25 cellular contexts compared by ENCODE assay signal in the genomic region with DNA sequence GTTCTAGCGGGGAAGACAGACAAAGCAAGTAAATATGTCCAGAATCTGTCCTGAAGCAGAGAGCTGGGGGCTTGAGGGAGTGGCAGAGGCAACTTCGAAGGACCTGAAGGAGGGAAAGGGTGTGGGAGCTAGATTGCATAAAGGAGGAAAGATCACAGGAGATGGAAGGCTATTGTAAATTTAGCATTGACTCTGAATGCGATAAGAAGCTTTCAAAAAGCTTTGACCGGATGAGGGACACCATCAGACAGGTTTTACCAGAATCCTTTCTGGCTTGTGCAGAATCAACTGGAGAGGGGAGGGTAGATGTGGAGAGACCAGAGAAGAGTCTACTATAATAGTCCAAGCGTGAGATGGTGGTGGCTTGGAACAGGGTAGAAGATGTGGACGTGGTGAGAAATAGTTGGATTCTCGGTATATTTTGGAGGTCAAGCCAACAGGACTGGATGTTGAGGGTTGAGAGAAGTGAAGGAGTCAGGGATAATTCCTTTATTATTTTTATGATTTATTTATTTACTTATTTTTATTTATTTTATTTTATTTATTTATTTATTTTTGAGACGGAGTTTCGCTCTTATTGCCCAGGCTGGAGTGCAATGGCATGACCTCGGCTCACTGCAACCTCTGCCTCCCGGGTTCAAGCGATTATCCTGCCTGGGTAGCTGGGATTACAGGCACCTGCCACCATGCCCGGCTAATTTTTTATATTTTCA. TPM values are rescaled to one million over a fixed set of nuclear protein-coding genes. Genes with fewer than 3 reads are reported as not detected.
A peak's percentile ranks its signal among the peaks of the same experiment; 100 is the strongest.
DNase-seq lines count a peak whose midpoint lies in the region; ATAC-seq and TF ChIP-seq lines count a peak whose summit lies in the region.
"Had no signal": no experiment of that assay in that cellular context is flagged by ENCODE, and none has a peak within 500 bp of the region (broad histone marks: within the 10 kb centered on the region; RNA-seq: fewer than 3 reads in every experiment).

No MANE protein-coding gene starts in this region.

- CTCF ChIA-PET in PC-9 (lab: Charles Lee), result interaction anchor here (0.7 to 1.7 kb wide), 3 partner anchors 18 to 1014 kb away, joined by 3 to 6 read pairs (median 3); no protein-coding TSS in a partner anchor

- peak; percentile 52 for DNase-seq in ELF-1 (ENCODE audit: low read depth, low spot score)
- DNase-seq in PC-9, result peak; percentile 60 to 97
- DNase-seq in hepatocyte (ENCODE audit: low spot score), result no peak
- no peak for DNase-seq in smooth muscle cell (lab: John Stamatoyannopoulos, UW; ENCODE audit: unreplicated experiment)
- DNase-seq in ovary, result no peak
- DNase-seq in NCI-H2196 (lab: John Stamatoyannopoulos, UW; ENCODE audit: unreplicated experiment), result no peak
- DNase-seq: activated CD4-positive, CD25-positive, alpha-beta regulatory T cell treated with anti-CD3 and anti-CD28 coated beads, Interleukin-2, amount 50 U/mL, for 72 hours; activated CD8-positive, alpha-beta T cell treated with anti-CD3 and anti-CD28 coated beads, Interleukin-2, amount 10 ng/mL, durations not matched to agents 7 days and 5 days; activated effector memory CD4-positive, alpha-beta T cell treated with Interleukin-2 at 50 U/mL for 16 hours; activated naive CD8-positive, alpha-beta T cell treated with anti-CD3 and anti-CD28 coated beads, Interleukin-2, amount 10 ng/mL, durations not matched to agents 7 days and 5 days; activated T-cell treated with anti-CD3 and anti-CD28 coated beads for 4 hours; endodermal cell; hippocampal formation; left colon; NCI-H1105; NCI-H1930; NCI-H526; stimulated activated CD4-positive, alpha-beta T cell treated with anti-CD3 and anti-CD28 coated beads, Interleukin-4, amount 100 ng/mL, for 24 hours; T-helper 1 cell had no signal

- H4K20me1 ChIP-seq in PC-9 (ENCODE audit: insufficient read depth) (no peaks in the 10 kb centered on the region), hepatocyte (ENCODE audit: insufficient read depth, poor library complexity, severe bottlenecking) (no peaks in the 10 kb centered on the region), smooth muscle cell (ENCODE audit: low read depth) (no peaks in the 10 kb centered on the region)

- H2AFZ ChIP-seq in PC-9 (0 out of 2 replicates have a peak overlapping the region, but pooled peaks have one; percentile 1), hepatocyte (peak overlapping the region; percentile 22), smooth muscle cell (ENCODE audit: low read depth) (no peak overlapping the region)

- no peaks in the 10 kb centered on the region for H3K27me3 ChIP-seq in PC-9 (ENCODE audit: insufficient read depth, low read depth)
- H3K27me3 ChIP-seq in hepatocyte, result no peaks in the 10 kb centered on the region
- no peaks in the 10 kb centered on the region for H3K27me3 ChIP-seq in smooth muscle cell (ENCODE audit: low read depth)
- no peaks in the 10 kb centered on the region for H3K27me3 ChIP-seq in ovary
- H3K27me3 ChIP-seq: gastroesophageal sphincter had no signal

- no peak overlapping the region for H3K9ac ChIP-seq in smooth muscle cell (ENCODE audit: low read depth)

- no peak for TF ChIP-seq POLR2A in ovary (IDR thresholded peaks at IDR 0.05)

- intact Hi-C loops in PC-9 (cut with micrococcal nuclease; ENCODE audit: unreplicated experiment), result loop anchor here (1.0 to 10.0 kb wide), 4 partner anchors 14 to 54 kb away; no protein-coding TSS in a partner anchor
- intact Hi-C loops in ovary (cut with DNase I), result loop anchor here in 2 of 4 donors (10.0 kb wide), 2 partner anchors 46 to 86 kb away; no protein-coding TSS in a partner anchor

- H3K9me2 ChIP-seq in PC-9 (ENCODE audit: insufficient read depth) (no peaks in the 10 kb centered on the region), hepatocyte (replicated peaks; ENCODE audit: insufficient read depth) (no peaks in the 10 kb centered on the region)

- H3K36me3 ChIP-seq in PC-9 (ENCODE audit: low read depth) (no peaks in the 10 kb centered on the region), hepatocyte (replicated peaks; ENCODE audit: insufficient read depth, low read depth) (no peaks in the 10 kb centered on the region), smooth muscle cell (ENCODE audit: low read depth) (no peaks in the 10 kb centered on the region), ovary (no peaks in the 10 kb centered on the region)
- H3K36me3 ChIP-seq: gastroesophageal sphincter had no signal

- ATAC-seq in GM19035 (IDR thresholded peaks at IDR 0.05; ENCODE audit: unreplicated experiment), result no peak
- ATAC-seq in HG02884 (IDR thresholded peaks at IDR 0.05; ENCODE audit: unreplicated experiment), result no peak
- ATAC-seq: activated CD8-positive, alpha-beta T cell treated with anti-CD3 and anti-CD28 coated beads, Interleukin-2, amount 10 ng/mL, durations not matched to agents 7 days and 5 days; left colon; stimulated activated effector memory CD8-positive, alpha-beta T cell treated with anti-CD3 and anti-CD28 coated beads, Interleukin-12 subunit alpha, Interleukin-12 subunit beta, amount 100 ng/mL, for 72 hours had no signal

- H3K27ac ChIP-seq in PC-9 (peak overlapping the region; percentile 92), hepatocyte (peak overlapping the region; percentile 64), smooth muscle cell (ENCODE audit: low read depth) (no peak overlapping the region), ovary (no peak overlapping the region)
- H3K27ac ChIP-seq: C4-2B, gastroesophageal sphincter had no signal

- TF ChIP-seq CTCF in PC-9 (conservative IDR thresholded peaks at IDR 0.05), result no peak
- TF ChIP-seq CTCF in hepatocyte (IDR thresholded peaks at IDR 0.05; ENCODE audit: poor library complexity), result no peak
- no peak for TF ChIP-seq CTCF in smooth muscle cell (IDR thresholded peaks at IDR 0.05; ENCODE audit: borderline replicate concordance, insufficient read depth, poor library complexity, severe bottlenecking)
- TF ChIP-seq CTCF in ovary (IDR thresholded peaks at IDR 0.05), result no peak

- no peaks in the 10 kb centered on the region for H3K79me2 ChIP-seq in PC-9 (ENCODE audit: low read depth)
- no peaks in the 10 kb centered on the region for H3K79me2 ChIP-seq in hepatocyte
- no peaks in the 10 kb centered on the region for H3K79me2 ChIP-seq in smooth muscle cell (ENCODE audit: low read depth)

- H3K4me1 ChIP-seq in PC-9 (replicated peaks; ENCODE audit: insufficient read depth), result peaks cover 79% of the 10 kb centered on the region
- peaks cover 9% of the 10 kb centered on the region for H3K4me1 ChIP-seq in hepatocyte (ENCODE audit: insufficient read depth)
- H3K4me1 ChIP-seq in smooth muscle cell (ENCODE audit: low read depth), result no peaks in the 10 kb centered on the region
- H3K4me1 ChIP-seq in ovary (ENCODE audit: insufficient read depth), result no peaks in the 10 kb centered on the region

- no TSS peak for BruUV-seq in PC-9 (replicated peaks; lab: Mats Ljungman, UMichigan)

- WGBS in hepatocyte (ENCODE audit: low lambda C conversion rate, missing lambda C conversion rate), result 79% methylated on average over 13 of the region's 13 CpGs
- WGBS in smooth muscle cell (ENCODE audit: low lambda C conversion rate), result 82% methylated on average over 13 of the region's 13 CpGs
- 95 to 96% (median 95%) methylated on average over 13 of the region's 13 CpGs for WGBS in ovary, 3 donors

- H3K4me3 ChIP-seq in PC-9 (peak overlapping the region; percentile 40), hepatocyte (no peak overlapping the region), smooth muscle cell (no peak overlapping the region), ovary (no peak overlapping the region)
- H3K4me3 ChIP-seq: gastroesophageal sphincter had no signal

- TF ChIP-seq EP300 in ovary (IDR thresholded peaks at IDR 0.05), result no peak

- POLR2A ChIA-PET in PC-9 (lab: Charles Lee; ENCODE audit: unreplicated experiment), result interaction anchor here (0.5 to 1.3 kb wide), 6 partner anchors 18 to 53 kb away, joined by 3 to 12 read pairs (median 5); a partner anchor contains a TSS

- peaks cover 57% of the 10 kb centered on the region for H3F3A ChIP-seq in PC-9 (ENCODE audit: insufficient read depth, low read depth)
- no peaks in the 10 kb centered on the region for H3F3A ChIP-seq in smooth muscle cell (ENCODE audit: low read depth)

- H3K4me2 ChIP-seq in PC-9 (peak overlapping the region; percentile 86), hepatocyte (peak overlapping the region; percentile 26), smooth muscle cell (peak overlapping the region; percentile 35)

- no peaks in the 10 kb centered on the region for H3K9me3 ChIP-seq in PC-9 (ENCODE audit: insufficient read depth, low read depth)
- no peaks in the 10 kb centered on the region for H3K9me3 ChIP-seq in hepatocyte (ENCODE audit: low read depth)
- no peaks in the 10 kb centered on the region for H3K9me3 ChIP-seq in smooth muscle cell (replicated peaks; ENCODE audit: low read depth)
- no peaks in the 10 kb centered on the region for H3K9me3 ChIP-seq in ovary
- H3K9me3 ChIP-seq: gastroesophageal sphincter had no signal

RNA-seq across cellular contexts. Expression of a gene that starts 19.9 kb away (rescaled TPM):
- total RNA-seq in PC-9 (2021), result 4.1 and 6.3 TPM in 2 replicates
- total RNA-seq in hepatocyte, result 4.3 and 5.6 TPM in 2 replicates
- polyA plus RNA-seq in hepatocyte, result 5.7 and 10.3 TPM in 2 replicates
- 0.18 and 0.40 TPM in 2 replicates for total RNA-seq in smooth muscle cell
- 1.2 and 4.9 TPM in 2 replicates for polyA plus RNA-seq in smooth muscle cell
- total RNA-seq in ovary, result 10 to 100 TPM in 2 of 7 donors, 1 to 10 TPM in 5; 1.3 to 22.7 (median 8.0) TPM
- polyA plus RNA-seq in ovary, result 1 to 10 TPM; 1.7 to 9.6 TPM
- total RNA-seq: activated CD8-positive, alpha-beta T cell treated with anti-CD3 and anti-CD28 coated beads, Interleukin-2, amount 10 ng/mL, durations not matched to agents 7 days and 5 days; activated naive CD8-positive, alpha-beta T cell treated with anti-CD3 and anti-CD28 coated beads, Interleukin-2, amount 10 ng/mL, durations not matched to agents 7 days and 5 days; SK-MEL-5 had no signal

RNA-seq across cellular contexts. Expression of a gene that starts 20.1 kb away (rescaled TPM):
- total RNA-seq in PC-9 (2021) (52.2 and 80.3 TPM in 2 replicates), hepatocyte (38.5 and 41.0 TPM in 2 replicates), smooth muscle cell (4.6 and 6.5 TPM in 2 replicates), ovary (10 to 100 TPM in 2 of 7 donors, 1 to 10 TPM in 5; 4.5 to 14.4 (median 8.5) TPM)
- polyA plus RNA-seq in hepatocyte (14.6 and 16.1 TPM in 2 replicates), smooth muscle cell (0.26 and 1.7 TPM in 2 replicates), ovary (1 to 10 TPM in 1 of 2 donors, under 1 TPM in 1; 0.91 to 1.0 TPM)

Comparison
In these comparisons a context has a peak if more than half of its experiments do, and no peak if none do; other contexts are left out.
1. DNase-seq: peak in ELF-1 (single experiment) and PC-9 (2 of 2); none in hepatocyte (single experiment), smooth muscle cell (single experiment), ovary (0 of 5) and NCI-H2196 (single experiment).
2. H3K27ac ChIP-seq: peak in PC-9 (single experiment) and hepatocyte (single experiment); none in smooth muscle cell (single experiment) and ovary (0 of 2).
3. H3K4me2 ChIP-seq: peak in every context shown above with its lines; median percentile 86 in PC-9; 35 in smooth muscle cell; 26 in hepatocyte.